ENCODE assay signal across 8 cellular contexts in the genomic region with DNA sequence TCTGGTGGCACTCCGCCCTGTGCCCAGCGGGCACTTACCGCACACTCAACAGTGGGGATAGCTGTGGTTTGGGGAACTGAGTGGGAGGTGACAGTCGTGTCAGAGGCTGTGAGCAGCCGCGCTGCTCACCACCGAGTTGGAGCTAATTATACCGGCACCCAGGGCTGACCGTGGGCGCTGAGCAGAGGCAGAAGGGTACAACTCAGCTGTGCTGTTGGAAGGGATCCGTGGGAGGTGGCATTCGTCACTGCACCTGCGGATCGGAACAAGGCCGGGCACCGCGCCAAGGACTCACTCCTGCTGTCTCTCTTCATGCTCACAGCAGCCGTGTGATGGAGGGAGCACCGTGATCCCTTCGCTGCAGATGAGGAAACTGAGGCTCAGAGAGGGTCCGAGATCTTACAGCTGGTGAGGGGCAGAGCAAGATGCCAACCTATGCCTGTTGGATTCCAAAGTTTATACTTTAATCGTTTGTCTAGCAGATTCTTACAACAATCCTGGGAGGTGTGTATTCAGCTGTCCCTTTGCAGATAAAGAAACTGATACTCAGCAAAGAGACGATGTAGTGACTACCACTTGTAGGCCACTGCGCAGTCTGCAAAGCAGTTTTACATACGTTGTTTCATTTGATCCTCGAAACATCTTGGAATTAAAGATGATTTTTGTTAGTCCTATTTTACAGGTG. TPM values are rescaled to one million over a fixed set of nuclear protein-coding genes. Genes with fewer than 3 reads are reported as not detected.
A peak's percentile ranks its signal among the peaks of the same experiment; 100 is the strongest.
DNase-seq lines count a peak whose midpoint lies in the region; ATAC-seq and TF ChIP-seq lines count a peak whose summit lies in the region.

No MANE protein-coding gene starts in this region.

- 10 to 12% methylated on average over 26 of the region's 26 CpGs for WGBS in aorta, 2 donors

- H3K4me3 ChIP-seq in left ventricle myocardium inferior (peak overlapping the region; percentile 88), retinal pigment epithelial cell (ENCODE audit: low read length) (peak overlapping the region; percentile 60), aorta (ENCODE audit: low read length in 2 of 2) (peak overlapping the region; percentile 30)

- H3K4me1 ChIP-seq in left ventricle myocardium inferior: peaks cover 54% of the 10 kb centered on the region
- no peaks in the 10 kb centered on the region for H3K4me1 ChIP-seq in aorta (ENCODE audit: control insufficient read depth in 1 of 2, insufficient read depth in 2 of 2, low read length in 2 of 2)

- POLR2A ChIA-PET in RWPE1 (lab: Yijun Ruan, JAX; ENCODE audit: low non-redundant PET): interaction anchor here (1.3 kb wide), 1 partner anchor 48 kb away, joined by 11 read pairs; no protein-coding TSS in a partner anchor

- intact Hi-C loops in left ventricle myocardium inferior (cut with micrococcal nuclease): no loop called here
- intact Hi-C loops in aorta (cut with DNase I): loop anchor here in 1 of 2 donors (2.0 kb wide), 2 partner anchors 42 to 318 kb away; partner anchors contain the start of gene NCOA5

- H3K9me3 ChIP-seq in left ventricle myocardium inferior (replicated peaks): no peaks in the 10 kb centered on the region
- H3K9me3 ChIP-seq in aorta (ENCODE audit: control insufficient read depth, low read length): no peaks in the 10 kb centered on the region

- H3K27me3 ChIP-seq in left ventricle myocardium inferior (ENCODE audit: low read depth) (no peaks in the 10 kb centered on the region), aorta (ENCODE audit: control insufficient read depth in 1 of 2, insufficient read depth in 2 of 2, low read length in 1 of 2) (no peaks in the 10 kb centered on the region)

- ATAC-seq in aorta (ENCODE audit: low FRiP score): peak; percentile 58

- DNase-seq in GM20000 (ENCODE audit: low spot score) (peak; percentile 55), HT-29 (ENCODE audit: low spot score) (peak; percentile 87), RWPE1 (ENCODE audit: low spot score) (peak; percentile 42), left ventricle myocardium inferior (peak; percentile 69), retinal pigment epithelial cell (ENCODE audit: low read depth) (no peak), aorta (peak; percentile 74 to 87)
- peak; percentile 50 to 74 (median 64) for DNase-seq in activated naive CD4-positive, alpha-beta T cell (lab: John Stamatoyannopoulos, UW)

- H3K36me3 ChIP-seq in left ventricle myocardium inferior (peaks cover 3% of the 10 kb centered on the region), aorta (ENCODE audit: control insufficient read depth in 1 of 2, insufficient read depth in 2 of 2, low read length in 1 of 2) (no peaks in the 10 kb centered on the region)

- TF ChIP-seq CTCF in C4-2B (conservative IDR thresholded peaks at IDR 0.05) (no peak), GM20000 (IDR thresholded peaks at IDR 0.05; ENCODE audit: extremely low read depth, missing control alignments) (no peak), RWPE1 (conservative IDR thresholded peaks at IDR 0.05; ENCODE audit: low read depth) (no peak), left ventricle myocardium inferior (IDR thresholded peaks at IDR 0.05; ENCODE audit: borderline replicate concordance) (no peak), retinal pigment epithelial cell (conservative IDR thresholded peaks at IDR 0.05; ENCODE audit: low read depth, low read length) (no peak)

- H3K27ac ChIP-seq in C4-2B (peak overlapping the region; percentile 74), RWPE1 (peak overlapping the region; percentile 79), left ventricle myocardium inferior (replicated peaks) (peak overlapping the region; percentile 97), aorta (ENCODE audit: low read depth in 1 of 2, low read length in 2 of 2) (peak overlapping the region; percentile 6 to 50)

- CTCF ChIA-PET in RWPE1 (lab: Yijun Ruan, JAX): interaction anchor here (0.7 to 2.9 kb wide), 6 partner anchors 36 to 420 kb away, joined by 3 to 15 read pairs (median 6); no protein-coding TSS in a partner anchor

RNA-seq across cellular contexts. Expression of gene ELMO2, which starts 0.7 kb away (rescaled TPM):
- 28.6 and 35.2 TPM in 2 replicates for total RNA-seq in HT-29 (2014; rRNA removed; shearing (Covaris generic))
- total RNA-seq in left ventricle myocardium inferior (28.5 TPM), aorta (10 to 100 TPM; 47.5 to 51.6 TPM)
- 10 to 100 TPM; 19.3 to 24.2 TPM for polyA plus RNA-seq in aorta

Comparison
In these comparisons a context has a peak if more than half of its experiments do, and no peak if none do; other contexts are left out.
1. H3K27ac ChIP-seq: peak in every context shown above with its lines; median percentile 97 in left ventricle myocardium inferior; 79 in RWPE1; 74 in C4-2B; 28 in aorta.
2. H3K4me3 ChIP-seq: peak in every context shown above with its lines; median percentile 88 in left ventricle myocardium inferior; 60 in retinal pigment epithelial cell; 30 in aorta.